In the genomic region with DNA sequence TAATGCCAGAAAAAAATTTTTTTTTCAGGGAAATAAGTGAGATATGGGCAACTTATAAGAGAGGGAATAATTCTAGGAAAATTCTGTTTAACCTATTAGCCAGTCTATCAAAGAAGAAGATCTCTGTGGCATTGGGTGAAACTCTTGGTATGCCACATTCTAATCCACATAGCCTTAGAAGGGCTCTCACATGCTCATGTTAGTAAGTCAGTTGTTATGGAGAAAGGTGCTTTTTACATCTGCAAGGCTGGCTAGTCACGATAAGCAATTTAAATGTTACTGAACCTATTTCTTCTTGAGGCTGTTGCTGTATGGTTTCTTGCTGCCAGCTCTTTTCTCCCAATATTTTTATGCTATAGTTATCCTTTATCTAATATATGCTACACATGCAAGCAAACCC, we compare ENCODE assay signal across 24 cellular contexts.
"Had no signal": no experiment of that assay in that cellular context is flagged by ENCODE, and none has a peak within 500 bp of the region (broad histone marks: within the 10 kb centered on the region; RNA-seq: fewer than 3 reads in every experiment).

No MANE protein-coding gene starts in this region.

- H3K27ac Mint-ChIP-seq: IgD-negative memory B cell had no signal

- H3K9ac ChIP-seq: KMS-11, SK-N-SH had no signal

- H3K4me3 Mint-ChIP-seq: IgD-negative memory B cell had no signal

- H3K36me3 Mint-ChIP-seq: IgD-negative memory B cell had no signal

- H3K9me3 ChIP-seq: SK-N-SH had no signal

- H3K27me3 Mint-ChIP-seq: IgD-negative memory B cell had no signal

- H3K4me2 ChIP-seq: KMS-11, SK-N-SH had no signal

- H3K4me1 Mint-ChIP-seq: IgD-negative memory B cell had no signal

- H3K9me2 ChIP-seq: SK-N-SH had no signal

- DNase-seq: Kasumi-1, MM.1S, NCI-H1092 treated with DMSO at 0.1 percent for 48 hours, NCI-H1436, NCI-H187, NCI-H2029, NCI-H2081 treated with DMSO at 0.1 percent for 48 hours, NCI-H2171, NCI-H226, NCI-H446, NCI-H510A, NCI-H524 treated with DMSO at 0.1 percent for 48 hours, NCI-H69, NCI-H774, RPMI8226, SHP77, SK-N-SH, SW 1271 had no signal

- H3K27ac ChIP-seq: HL-60, KMS-11 had no signal

- H3K4me3 ChIP-seq: K562 had no signal

- ATAC-seq: K562 had no signal

- FAIRE-seq: HTR-8/SVneo, K562, RCC 7860 had no signal
